ENCODE assay signal across 8 cellular contexts in genomic region chr19:6740589-6741348, GRCh38. TPM values are rescaled to one million over a fixed set of nuclear protein-coding genes. Genes with fewer than 3 reads are reported as not detected.
DNase-seq lines count a peak whose midpoint lies in the region; ATAC-seq lines count a peak whose summit lies in the region.

No MANE protein-coding gene starts in this region.

- H3K9ac ChIP-seq in endocrine pancreas (ENCODE audit: control insufficient read depth, insufficient read depth, low read length): peak overlapping the region; percentile 65
- peak overlapping the region; percentile 80 for H3K9ac ChIP-seq in mucosa of stomach (ENCODE audit: low read length)

- H3K27me3 Mint-ChIP-seq in T-helper 17 cell: no peaks in the 10 kb centered on the region

- H3K4me3 Mint-ChIP-seq in T-helper 17 cell: peak overlapping the region; percentile 96

- H3K4me1 Mint-ChIP-seq in T-helper 17 cell: peaks cover 43% of the 10 kb centered on the region

- H3K27me3 ChIP-seq in endocrine pancreas (ENCODE audit: control insufficient read depth, insufficient read depth, low read length): no peaks in the 10 kb centered on the region
- H3K27me3 ChIP-seq in mucosa of stomach (ENCODE audit: control insufficient read depth, insufficient read depth, low read length): no peaks in the 10 kb centered on the region

- ATAC-seq in T-helper 17 cell: no peak
- ATAC-seq in GM19452 (IDR thresholded peaks at IDR 0.05; ENCODE audit: unreplicated experiment): no peak

- DNase-seq in activated effector memory CD4-positive, alpha-beta T cell treated with anti-CD3 and anti-CD28 coated beads, Interleukin-2, amount 50 U/mL, for 16 hours: peak; percentile 70
- DNase-seq in activated effector memory CD4-positive, alpha-beta T cell treated with Interleukin-2 at 50 U/mL for 16 hours: no peak
- DNase-seq in T-helper 17 cell (no peak), HUDEP-2 (lab: John Stamatoyannopoulos, UW; ENCODE audit: unreplicated experiment in 76 of 76) (no peak), middle frontal gyrus (ENCODE audit: extremely low spot score, low spot score) (no peak)

- no peak overlapping the region for H3K27ac Mint-ChIP-seq in T-helper 17 cell

- H3K9me3 ChIP-seq in T-helper 17 cell (ENCODE audit: control insufficient read depth, low read length, poor library complexity, severe bottlenecking) (no peaks in the 10 kb centered on the region), endocrine pancreas (ENCODE audit: control insufficient read depth, low read length) (no peaks in the 10 kb centered on the region), mucosa of stomach (ENCODE audit: control insufficient read depth, low read length) (no peaks in the 10 kb centered on the region)

- H3K36me3 ChIP-seq in endocrine pancreas (ENCODE audit: control insufficient read depth, insufficient read depth, low read length) (no peaks in the 10 kb centered on the region), mucosa of stomach (ENCODE audit: control insufficient read depth, insufficient read depth, low read length) (no peaks in the 10 kb centered on the region)

- H3K4me3 ChIP-seq in endocrine pancreas (ENCODE audit: control insufficient read depth, insufficient read depth, low read length) (peak overlapping the region; percentile 45), mucosa of stomach (ENCODE audit: low read length) (peak overlapping the region; percentile 76)

- H3K4me1 ChIP-seq in endocrine pancreas (ENCODE audit: control insufficient read depth, insufficient read depth, low read length): no peaks in the 10 kb centered on the region
- H3K4me1 ChIP-seq in mucosa of stomach (ENCODE audit: control insufficient read depth, insufficient read depth, low read length): peaks cover 49% of the 10 kb centered on the region

- H3K36me3 Mint-ChIP-seq in T-helper 17 cell (ENCODE audit: low read depth): no peaks in the 10 kb centered on the region

RNA-seq across cellular contexts. Expression of gene TRIP10, which starts 1.3 kb away (rescaled TPM):
- 1 to 10 TPM in 1 of 2 donors, under 1 TPM in 1; 0.92 to 3.3 TPM for total RNA-seq in T-helper 17 cell

RNA-seq across cellular contexts. Expression of gene GPR108, which starts 3.4 kb away (rescaled TPM):
- total RNA-seq in T-helper 17 cell: 10 to 100 TPM; 53.4 to 55.5 TPM

RNA-seq across cellular contexts. Expression of gene C3, which starts 20.3 kb away (rescaled TPM):
- under 1 TPM in 1 of 2 donors, not detected in 1; 0.35 TPM for total RNA-seq in T-helper 17 cell

RNA-seq across cellular contexts. Expression of gene SH2D3A, which starts 26.5 kb away (rescaled TPM):
- total RNA-seq in T-helper 17 cell: 10 to 100 TPM; 43.8 to 50.3 TPM

RNA-seq across cellular contexts. Expression of gene VAV1, which starts 31.7 kb away (rescaled TPM):
- 10 to 100 TPM; 83.0 to 92.0 TPM for total RNA-seq in T-helper 17 cell
